16 cellular contexts compared by ENCODE assay signal in genomic region chr19:45687599-45687998, GRCh38. TPM values are rescaled to one million over a fixed set of nuclear protein-coding genes. Genes with fewer than 3 reads are reported as not detected.
DNase-seq lines count a peak whose midpoint lies in the region; ATAC-seq and TF ChIP-seq lines count a peak whose summit lies in the region.
"Had no signal": no experiment of that assay in that cellular context is flagged by ENCODE, and none has a peak within 500 bp of the region (broad histone marks: within the 10 kb centered on the region; RNA-seq: fewer than 3 reads in every experiment).

No MANE protein-coding gene starts in this region.

- H3K27me3 ChIP-seq in BE2C, result no peaks in the 10 kb centered on the region
- H3K27me3 ChIP-seq in neuronal stem cell (ENCODE audit: control insufficient read depth in 3 of 3, insufficient read depth in 3 of 3, low read depth in 1 of 3, low read length in 3 of 3), result no peaks in the 10 kb centered on the region
- H3K27me3 ChIP-seq: SJCRH30 had no signal

- POLR2A ChIA-PET in RWPE1 (lab: Yijun Ruan, JAX; ENCODE audit: low non-redundant PET), result no interaction called here

- H3K36me3 ChIP-seq in BE2C (peaks cover 40% of the 10 kb centered on the region), neuronal stem cell (replicated peaks in 1 of 2; ENCODE audit: control insufficient read depth in 2 of 2, insufficient read depth in 2 of 2, low read length in 2 of 2) (peaks cover 39 to 62% of the 10 kb centered on the region in 2 donors)

- DNase-seq in BE2C (no peak), GM13977 (ENCODE audit: low spot score) (no peak), RWPE1 (ENCODE audit: low spot score) (no peak), neuronal stem cell (ENCODE audit: low spot score) (no peak)
- DNase-seq in stimulated activated CD4-positive, alpha-beta T cell treated with anti-CD3 and anti-CD28 coated beads, Interleukin-4, amount 100 ng/mL, for 1 hour, result no peak
- DNase-seq: GDM1, GM23248, Karpas-422, NCI-H1694 treated with DMSO at 0.1 percent for 48 hours, NCI-H2081 treated with DMSO at 0.1 percent for 48 hours, SJCRH30 had no signal

- no CpG with 5 or more reads among the region's 9 CpGs for WGBS in neuronal stem cell (ENCODE audit: extremely low coverage in 2 of 2, insufficient read length in 2 of 2, insufficient replicate concordance in 1 of 2), 2 donors

- no peak overlapping the region for H4K8ac ChIP-seq in neuronal stem cell (ENCODE audit: low read depth, low read length)

- no peak overlapping the region for H3K18ac ChIP-seq in neuronal stem cell (ENCODE audit: low read length)

- peak overlapping the region; percentile 50 for H3K9ac ChIP-seq in neuronal stem cell (ENCODE audit: low read depth, low read length, poor library complexity)
- H3K9ac ChIP-seq: GM23248 had no signal

- H2BK120ac ChIP-seq in neuronal stem cell (ENCODE audit: low read depth, low read length), result no peak overlapping the region

- H3K27ac ChIP-seq in RWPE1 (peak overlapping the region; percentile 97), neuronal stem cell (replicated peaks; ENCODE audit: low read length) (no peak overlapping the region)
- H3K27ac ChIP-seq: GM23248, SJCRH30 had no signal

- no peak overlapping the region for H4K91ac ChIP-seq in neuronal stem cell (ENCODE audit: low read depth, low read length, poor library complexity)

- H3K4me2 ChIP-seq in neuronal stem cell (ENCODE audit: insufficient read depth, low read length, poor library complexity, severe bottlenecking), result no peak overlapping the region

- ATAC-seq in GM18519 (IDR thresholded peaks at IDR 0.05; ENCODE audit: low FRiP score, unreplicated experiment) (no peak), HG02885 (IDR thresholded peaks at IDR 0.05; ENCODE audit: poor library complexity, unreplicated experiment) (no peak)

- H3K4me1 ChIP-seq in BE2C (no peaks in the 10 kb centered on the region), neuronal stem cell (ENCODE audit: control insufficient read depth in 2 of 2, insufficient read depth in 1 of 2, low read depth in 1 of 2, low read length in 2 of 2) (peaks cover 0 to 2% of the 10 kb centered on the region in 2 donors)
- H3K4me1 ChIP-seq: HAP-1, SJCRH30 had no signal

- no peak overlapping the region for H2BK12ac ChIP-seq in neuronal stem cell (ENCODE audit: low read length)

- H2BK15ac ChIP-seq in neuronal stem cell (ENCODE audit: low read length), result no peak overlapping the region

- no peak overlapping the region for H3K23ac ChIP-seq in neuronal stem cell (ENCODE audit: low read depth, low read length, poor library complexity)

- H3K79me1 ChIP-seq in neuronal stem cell (ENCODE audit: low read depth, low read length), result peaks cover 2% of the 10 kb centered on the region

- no peak overlapping the region for H3K4me3 ChIP-seq in BE2C (ENCODE audit: low read depth, low read length)
- no peak overlapping the region for H3K4me3 ChIP-seq in neuronal stem cell (ENCODE audit: low read length in 2 of 2)
- H3K4me3 ChIP-seq: GM23248, HAP-1, SJCRH30 had no signal

- in situ Hi-C loops in GM13977 (cut with MboI; ENCODE audit: low pct_unique_long_range_greater_than_20kb, low sequenced_read_pairs, unreplicated experiment), result no loop called here

- CTCF ChIA-PET in RWPE1 (lab: Yijun Ruan, JAX), result interaction anchor here (0.9 kb wide), 1 partner anchor 81 kb away, joined by 3 read pairs; no protein-coding TSS in a partner anchor

- H3K4ac ChIP-seq in neuronal stem cell (ENCODE audit: low read length), result no peak overlapping the region

- no peak overlapping the region for H3K14ac ChIP-seq in neuronal stem cell (ENCODE audit: low read length)

- H3K9me3 ChIP-seq in BE2C (no peaks in the 10 kb centered on the region), neuronal stem cell (replicated peaks in 1 of 2; ENCODE audit: control insufficient read depth in 2 of 2, insufficient read depth in 1 of 2, low read depth in 1 of 2, low read length in 2 of 2) (no peaks in the 10 kb centered on the region)
- H3K9me3 ChIP-seq: HAP-1, SJCRH30 had no signal

- TF ChIP-seq CTCF in BE2C (IDR thresholded peaks at IDR 0.05; ENCODE audit: low read depth, low read length) (0 out of 2 replicates have a peak, but pooled peaks have one; percentile 1), GM13977 (IDR thresholded peaks at IDR 0.05; ENCODE audit: extremely low read depth, insufficient read depth, missing control alignments) (peak; percentile 15), RWPE1 (conservative IDR thresholded peaks at IDR 0.05; ENCODE audit: low read depth) (no peak)

- H2AK5ac ChIP-seq in neuronal stem cell (ENCODE audit: low read depth, low read length), result no peak overlapping the region

- H2BK5ac ChIP-seq in neuronal stem cell (ENCODE audit: low read length), result no peak overlapping the region

- no peak overlapping the region for H2AFZ ChIP-seq in neuronal stem cell (ENCODE audit: low read length)
- H2AFZ ChIP-seq: GM23248 had no signal

RNA-seq across cellular contexts. Expression of gene SNRPD2, which starts 4.2 kb away (rescaled TPM):
- 1,335 TPM for polyA plus RNA-seq in BE2C (2012; ENCODE audit: insufficient read depth, insufficient read length, low read depth)
- polyA plus RNA-seq in neuronal stem cell (2013, experiment 1 of 2), result 2,162 TPM
- polyA plus RNA-seq in neuronal stem cell (2013, experiment 2 of 2), result 2,125 TPM

RNA-seq across cellular contexts. Expression of gene QPCTL, which starts 4.9 kb away (rescaled TPM):
- 4.4 TPM for polyA plus RNA-seq in BE2C (2012; ENCODE audit: insufficient read depth, insufficient read length, low read depth)
- polyA plus RNA-seq in neuronal stem cell (2013, experiment 1 of 2), result 9.8 TPM
- polyA plus RNA-seq in neuronal stem cell (2013, experiment 2 of 2), result 10.3 TPM

RNA-seq across cellular contexts. Expression of gene GIPR, which starts 19.6 kb away (rescaled TPM):
- 1.2 TPM for polyA plus RNA-seq in BE2C (2012; ENCODE audit: insufficient read depth, insufficient read length, low read depth)
- 0.17 TPM for polyA plus RNA-seq in neuronal stem cell (2013, experiment 1 of 2)
- 0.03 TPM for polyA plus RNA-seq in neuronal stem cell (2013, experiment 2 of 2)
- polyA plus RNA-seq: CD14-positive monocyte, GM23248, IgD-negative memory B cell had no signal

RNA-seq across cellular contexts. Expression of gene FBXO46, which starts 43.1 kb away (rescaled TPM):
- 10.9 TPM for polyA plus RNA-seq in BE2C (2012; ENCODE audit: insufficient read depth, insufficient read length, low read depth)
- polyA plus RNA-seq in neuronal stem cell (2013, experiment 1 of 2), result 16.9 TPM
- 17.4 TPM for polyA plus RNA-seq in neuronal stem cell (2013, experiment 2 of 2)

RNA-seq across cellular contexts. Expression of gene MEIOSIN, which starts 45.6 kb away (rescaled TPM):
- polyA plus RNA-seq in BE2C (2012; ENCODE audit: insufficient read depth, insufficient read length, low read depth), result 0.31 TPM
- polyA plus RNA-seq in neuronal stem cell (2013, experiment 1 of 2), result 0.01 TPM
- polyA plus RNA-seq in neuronal stem cell (2013, experiment 2 of 2), result 0.03 TPM
- polyA plus RNA-seq: CD14-positive monocyte, GM23248, IgD-negative memory B cell had no signal
